In genomic region chr10:63887026-63887589, GRCh38 we compare ENCODE assay signal across 17 cellular contexts.
DNase-seq lines count a peak whose midpoint lies in the region; ATAC-seq and TF ChIP-seq lines count a peak whose summit lies in the region.
"Had no signal": no experiment of that assay in that cellular context is flagged by ENCODE, and none has a peak within 500 bp of the region (broad histone marks: within the 10 kb centered on the region; RNA-seq: fewer than 3 reads in every experiment).

No MANE protein-coding gene starts in this region.

- POLR2A ChIA-PET in AG04450 (lab: Yijun Ruan, JAX) = no interaction called here
- POLR2A ChIA-PET in WTC11 (lab: Charles Lee) = no interaction called here

- H3K36me3 Mint-ChIP-seq in WTC11 = no peaks in the 10 kb centered on the region
- no peaks in the 10 kb centered on the region for H3K36me3 Mint-ChIP-seq in stimulated activated memory B cell treated with anti-CD40 and anti-IgM and Interleukin-4, amounts not matched to agents 10 μg/mL and 1 μg/mL and 100 μg/mL, for 72 hours

- no peak overlapping the region for H3K27ac ChIP-seq in AG04450 (ENCODE audit: low read depth, low read length)
- H3K27ac ChIP-seq: prostate gland, uterus had no signal

- CTCF ChIA-PET in AG04450 (lab: Charles Lee) = interaction anchor here (0.6 kb wide), 1 partner anchor 14 kb away, joined by 3 read pairs; no protein-coding TSS in a partner anchor
- CTCF ChIA-PET in WTC11 (lab: Charles Lee) = interaction anchor here (0.6 to 3.0 kb wide), 10 partner anchors 10 to 720 kb away, joined by 3 to 49 read pairs (median 4); no protein-coding TSS in a partner anchor

- DNase-seq in AG04450 (ENCODE audit: low read depth, low spot score) (no peak), HuH-7 (ENCODE audit: low spot score) (peak; percentile 28), WTC11 (ENCODE audit: low spot score) (peak; percentile 76), iPS-NIHi7 (ENCODE audit: extremely low spot score) (peak; percentile 84), NCI-H82 (lab: John Stamatoyannopoulos, UW) (no peak)
- DNase-seq: activated CD4-positive, alpha-beta T cell treated with anti-CD3 and anti-CD28 coated beads for 1 hour; activated naive CD8-positive, alpha-beta T cell treated with anti-CD3 and anti-CD28 coated beads, Interleukin-2, amount 50 U/mL, for 24 hours; activated T-cell treated with anti-CD3 and anti-CD28 coated beads, Interleukin-2, amount 50 U/mL, for 24 hours; DMS 273 treated with DMSO at 0.1 percent for 48 hours; KBM-7; NCI-H1436 treated with DMSO at 0.1 percent for 48 hours; uterus had no signal

- H3K4me3 Mint-ChIP-seq in WTC11 = no peak overlapping the region
- no peak overlapping the region for H3K4me3 Mint-ChIP-seq in stimulated activated memory B cell treated with anti-CD40 and anti-IgM and Interleukin-4, amounts not matched to agents 10 μg/mL and 1 μg/mL and 100 μg/mL, for 72 hours
- H3K4me3 Mint-ChIP-seq: activated naive CD8-positive, alpha-beta T cell treated with anti-CD3 and anti-CD28 coated beads, Interleukin-2, amount 50 U/mL, for 24 hours; activated T-cell treated with anti-CD3 and anti-CD28 coated beads, Interleukin-2, amount 50 U/mL, for 24 hours had no signal

- peaks cover 26% of the 10 kb centered on the region for H3K4me1 Mint-ChIP-seq in WTC11
- H3K4me1 Mint-ChIP-seq in stimulated activated memory B cell treated with anti-CD40 and anti-IgM and Interleukin-4, amounts not matched to agents 10 μg/mL and 1 μg/mL and 100 μg/mL, for 72 hours = no peaks in the 10 kb centered on the region
- H3K4me1 Mint-ChIP-seq: activated naive CD8-positive, alpha-beta T cell treated with anti-CD3 and anti-CD28 coated beads, Interleukin-2, amount 50 U/mL, for 24 hours had no signal

- no peaks in the 10 kb centered on the region for H3K27me3 ChIP-seq in AG04450 (ENCODE audit: control insufficient read depth, insufficient read depth, low read length)
- H3K27me3 ChIP-seq: uterus had no signal

- ATAC-seq in WTC11 (peak; percentile 93), HG03280 (IDR thresholded peaks at IDR 0.05; ENCODE audit: unreplicated experiment) (no peak), GM21723 (IDR thresholded peaks at IDR 0.05; ENCODE audit: unreplicated experiment) (no peak)
- no peak for ATAC-seq in stimulated activated memory B cell treated with anti-CD40 and anti-IgM and Interleukin-4, amounts not matched to agents 10 μg/mL and 1 μg/mL and 100 μg/mL, for 72 hours
- ATAC-seq: activated naive CD8-positive, alpha-beta T cell treated with anti-CD3 and anti-CD28 coated beads, Interleukin-2, amount 50 U/mL, for 24 hours had no signal

- no peak overlapping the region for H3K27ac Mint-ChIP-seq in WTC11
- no peak overlapping the region for H3K27ac Mint-ChIP-seq in stimulated activated memory B cell treated with anti-CD40 and anti-IgM and Interleukin-4, amounts not matched to agents 10 μg/mL and 1 μg/mL and 100 μg/mL, for 72 hours
- H3K27ac Mint-ChIP-seq: activated naive CD8-positive, alpha-beta T cell treated with anti-CD3 and anti-CD28 coated beads, Interleukin-2, amount 50 U/mL, for 24 hours; activated T-cell treated with anti-CD3 and anti-CD28 coated beads, Interleukin-2, amount 50 U/mL, for 24 hours had no signal

- H3K9me3 Mint-ChIP-seq in WTC11 = 0 out of 2 replicates have a peak, but pooled peaks cover 4% of the 10 kb centered on the region
- no peaks in the 10 kb centered on the region for H3K9me3 Mint-ChIP-seq in stimulated activated memory B cell treated with anti-CD40 and anti-IgM and Interleukin-4, amounts not matched to agents 10 μg/mL and 1 μg/mL and 100 μg/mL, for 72 hours
- H3K9me3 Mint-ChIP-seq: activated naive CD8-positive, alpha-beta T cell treated with anti-CD3 and anti-CD28 coated beads, Interleukin-2, amount 50 U/mL, for 24 hours; activated T-cell treated with anti-CD3 and anti-CD28 coated beads, Interleukin-2, amount 50 U/mL, for 24 hours had no signal

- H3K27me3 Mint-ChIP-seq in WTC11 (ENCODE audit: low read depth) = peaks cover 16% of the 10 kb centered on the region
- peaks cover under 1% of the 10 kb centered on the region for H3K27me3 Mint-ChIP-seq in stimulated activated memory B cell treated with anti-CD40 and anti-IgM and Interleukin-4, amounts not matched to agents 10 μg/mL and 1 μg/mL and 100 μg/mL, for 72 hours

- H3K4me3 ChIP-seq in AG04450 (ENCODE audit: low read depth, low read length) = no peak overlapping the region
- H3K4me3 ChIP-seq: dorsolateral prefrontal cortex, prostate gland, uterus had no signal

- H3K9me3 ChIP-seq in AG04450 (ENCODE audit: control insufficient read depth, insufficient read depth, low read length) = no peaks in the 10 kb centered on the region; the same call in 1 of the 2 replicates
- H3K9me3 ChIP-seq: prostate gland, uterus had no signal

- TF ChIP-seq CTCF in AG04450 (IDR thresholded peaks at IDR 0.05; ENCODE audit: low read depth, low read length) = 0 out of 2 replicates have a peak, but pooled peaks have one; percentile 4
- peak; percentile 46 for TF ChIP-seq CTCF in WTC11 (IDR thresholded peaks at IDR 0.05)

TF ChIP-seq in WTC11, 78 proteins besides CTCF, POLR2A, EP300 and RAD21:
- TF ChIP-seq, protein P1, sequence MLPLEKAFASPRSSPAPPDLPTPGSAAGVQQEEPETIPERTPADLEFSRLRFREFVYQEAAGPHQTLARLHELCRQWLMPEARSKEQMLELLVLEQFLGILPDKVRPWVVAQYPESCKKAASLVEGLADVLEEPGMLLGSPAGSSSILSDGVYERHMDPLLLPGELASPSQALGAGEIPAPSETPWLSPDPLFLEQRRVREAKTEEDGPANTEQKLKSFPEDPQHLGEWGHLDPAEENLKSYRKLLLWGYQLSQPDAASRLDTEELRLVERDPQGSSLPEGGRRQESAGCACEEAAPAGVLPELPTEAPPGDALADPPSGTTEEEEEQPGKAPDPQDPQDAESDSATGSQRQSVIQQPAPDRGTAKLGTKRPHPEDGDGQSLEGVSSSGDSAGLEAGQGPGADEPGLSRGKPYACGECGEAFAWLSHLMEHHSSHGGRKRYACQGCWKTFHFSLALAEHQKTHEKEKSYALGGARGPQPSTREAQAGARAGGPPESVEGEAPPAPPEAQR (CRISPR knock-in tag; IDR thresholded peaks at IDR 0.05) = 0 out of 2 replicates have a peak, but pooled peaks have one; percentile 11
- TF ChIP-seq ETV6 (CRISPR knock-in tag; IDR thresholded peaks at IDR 0.05) (0 out of 2 replicates have a peak, but pooled peaks have one; percentile 8), CREB1 (CRISPR knock-in tag; IDR thresholded peaks at IDR 0.05) (no peak; the same call in 1 of the 2 replicates), ZNF423 (CRISPR knock-in tag; IDR thresholded peaks at IDR 0.05) (peak; percentile 95), MAX (CRISPR knock-in tag; IDR thresholded peaks at IDR 0.05) (peak; percentile 46; the same call in 1 of the 2 replicates), TEAD1 (CRISPR knock-in tag; IDR thresholded peaks at IDR 0.05) (0 out of 2 replicates have a peak, but pooled peaks have one; percentile 29)
- TF ChIP-seq, protein P2, sequence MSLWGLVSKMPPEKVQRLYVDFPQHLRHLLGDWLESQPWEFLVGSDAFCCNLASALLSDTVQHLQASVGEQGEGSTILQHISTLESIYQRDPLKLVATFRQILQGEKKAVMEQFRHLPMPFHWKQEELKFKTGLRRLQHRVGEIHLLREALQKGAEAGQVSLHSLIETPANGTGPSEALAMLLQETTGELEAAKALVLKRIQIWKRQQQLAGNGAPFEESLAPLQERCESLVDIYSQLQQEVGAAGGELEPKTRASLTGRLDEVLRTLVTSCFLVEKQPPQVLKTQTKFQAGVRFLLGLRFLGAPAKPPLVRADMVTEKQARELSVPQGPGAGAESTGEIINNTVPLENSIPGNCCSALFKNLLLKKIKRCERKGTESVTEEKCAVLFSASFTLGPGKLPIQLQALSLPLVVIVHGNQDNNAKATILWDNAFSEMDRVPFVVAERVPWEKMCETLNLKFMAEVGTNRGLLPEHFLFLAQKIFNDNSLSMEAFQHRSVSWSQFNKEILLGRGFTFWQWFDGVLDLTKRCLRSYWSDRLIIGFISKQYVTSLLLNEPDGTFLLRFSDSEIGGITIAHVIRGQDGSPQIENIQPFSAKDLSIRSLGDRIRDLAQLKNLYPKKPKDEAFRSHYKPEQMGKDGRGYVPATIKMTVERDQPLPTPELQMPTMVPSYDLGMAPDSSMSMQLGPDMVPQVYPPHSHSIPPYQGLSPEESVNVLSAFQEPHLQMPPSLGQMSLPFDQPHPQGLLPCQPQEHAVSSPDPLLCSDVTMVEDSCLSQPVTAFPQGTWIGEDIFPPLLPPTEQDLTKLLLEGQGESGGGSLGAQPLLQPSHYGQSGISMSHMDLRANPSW (CRISPR knock-in tag; conservative IDR thresholded peaks at IDR 0.05; ENCODE audit: low read depth) = no peak
- TF ChIP-seq, protein P3, sequence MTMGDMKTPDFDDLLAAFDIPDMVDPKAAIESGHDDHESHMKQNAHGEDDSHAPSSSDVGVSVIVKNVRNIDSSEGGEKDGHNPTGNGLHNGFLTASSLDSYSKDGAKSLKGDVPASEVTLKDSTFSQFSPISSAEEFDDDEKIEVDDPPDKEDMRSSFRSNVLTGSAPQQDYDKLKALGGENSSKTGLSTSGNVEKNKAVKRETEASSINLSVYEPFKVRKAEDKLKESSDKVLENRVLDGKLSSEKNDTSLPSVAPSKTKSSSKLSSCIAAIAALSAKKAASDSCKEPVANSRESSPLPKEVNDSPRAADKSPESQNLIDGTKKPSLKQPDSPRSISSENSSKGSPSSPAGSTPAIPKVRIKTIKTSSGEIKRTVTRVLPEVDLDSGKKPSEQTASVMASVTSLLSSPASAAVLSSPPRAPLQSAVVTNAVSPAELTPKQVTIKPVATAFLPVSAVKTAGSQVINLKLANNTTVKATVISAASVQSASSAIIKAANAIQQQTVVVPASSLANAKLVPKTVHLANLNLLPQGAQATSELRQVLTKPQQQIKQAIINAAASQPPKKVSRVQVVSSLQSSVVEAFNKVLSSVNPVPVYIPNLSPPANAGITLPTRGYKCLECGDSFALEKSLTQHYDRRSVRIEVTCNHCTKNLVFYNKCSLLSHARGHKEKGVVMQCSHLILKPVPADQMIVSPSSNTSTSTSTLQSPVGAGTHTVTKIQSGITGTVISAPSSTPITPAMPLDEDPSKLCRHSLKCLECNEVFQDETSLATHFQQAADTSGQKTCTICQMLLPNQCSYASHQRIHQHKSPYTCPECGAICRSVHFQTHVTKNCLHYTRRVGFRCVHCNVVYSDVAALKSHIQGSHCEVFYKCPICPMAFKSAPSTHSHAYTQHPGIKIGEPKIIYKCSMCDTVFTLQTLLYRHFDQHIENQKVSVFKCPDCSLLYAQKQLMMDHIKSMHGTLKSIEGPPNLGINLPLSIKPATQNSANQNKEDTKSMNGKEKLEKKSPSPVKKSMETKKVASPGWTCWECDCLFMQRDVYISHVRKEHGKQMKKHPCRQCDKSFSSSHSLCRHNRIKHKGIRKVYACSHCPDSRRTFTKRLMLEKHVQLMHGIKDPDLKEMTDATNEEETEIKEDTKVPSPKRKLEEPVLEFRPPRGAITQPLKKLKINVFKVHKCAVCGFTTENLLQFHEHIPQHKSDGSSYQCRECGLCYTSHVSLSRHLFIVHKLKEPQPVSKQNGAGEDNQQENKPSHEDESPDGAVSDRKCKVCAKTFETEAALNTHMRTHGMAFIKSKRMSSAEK (CRISPR knock-in tag; IDR thresholded peaks at IDR 0.05; ENCODE audit: borderline replicate concordance) = no peak

Comparison
In these comparisons a context has a peak if more than half of its experiments do, and no peak if none do; other contexts are left out.
1. DNase-seq: peak in HuH-7 (single experiment), WTC11 (single experiment) and iPS-NIHi7 (single experiment); none in AG04450 (single experiment) and NCI-H82 (single experiment).